24 cellular contexts compared by ENCODE assay signal in genomic region chr17:15900871-15901270, GRCh38.
DNase-seq lines count a peak whose midpoint lies in the region; ATAC-seq and TF ChIP-seq lines count a peak whose summit lies in the region.
"Had no signal": no experiment of that assay in that cellular context is flagged by ENCODE, and none has a peak within 500 bp of the region (broad histone marks: within the 10 kb centered on the region; RNA-seq: fewer than 3 reads in every experiment).

No MANE protein-coding gene starts in this region.

- no peak overlapping the region for H3K4me3 Mint-ChIP-seq in stimulated activated naive B cell treated with anti-CD40 and anti-IgM and Interleukin-4, amounts not matched to agents 10 μg/mL and 1 μg/mL and 100 μg/mL, for 72 hours
- H3K4me3 Mint-ChIP-seq: activated CD4-positive, alpha-beta memory T cell treated with anti-CD3 and anti-CD28 coated beads, Interleukin-2, amount 10 ng/mL, durations not matched to agents 7 days and 5 days; CD14-positive monocyte; memory B cell; natural killer cell; WTC11 had no signal

- H3K36me3 Mint-ChIP-seq in stimulated activated naive B cell treated with anti-CD40 and anti-IgM and Interleukin-4, amounts not matched to agents 10 μg/mL and 1 μg/mL and 100 μg/mL, for 72 hours = no peaks in the 10 kb centered on the region
- H3K36me3 Mint-ChIP-seq: CD14-positive monocyte, memory B cell, natural killer cell, WTC11 had no signal

- no peak for TF ChIP-seq CTCF in GM20000 (IDR thresholded peaks at IDR 0.05; ENCODE audit: extremely low read depth, missing control alignments)

- H3K4me1 Mint-ChIP-seq in stimulated activated naive B cell treated with anti-CD40 and anti-IgM and Interleukin-4, amounts not matched to agents 10 μg/mL and 1 μg/mL and 100 μg/mL, for 72 hours = peaks cover 11 to 14% of the 10 kb centered on the region in 2 donors
- H3K4me1 Mint-ChIP-seq: WTC11 had no signal

- peak; percentile 79 for ATAC-seq in HG03196 (IDR thresholded peaks at IDR 0.05; ENCODE audit: unreplicated experiment)
- peak; percentile 76 to 92 for ATAC-seq in stimulated activated naive B cell treated with anti-CD40 and anti-IgM and Interleukin-4, amounts not matched to agents 10 μg/mL and 1 μg/mL and 100 μg/mL, for 72 hours (replicated peaks)
- ATAC-seq in GM18505 (IDR thresholded peaks at IDR 0.05; ENCODE audit: unreplicated experiment) = no peak
- ATAC-seq: natural killer cell, WTC11 had no signal

- no peak for TF ChIP-seq POLR2A in GM18505 (IDR thresholded peaks at IDR 0.05; ENCODE audit: borderline replicate concordance, extremely low read depth, insufficient read depth, insufficient read length)

- peaks cover 4 to 6% of the 10 kb centered on the region in 2 donors for H3K27me3 Mint-ChIP-seq in stimulated activated naive B cell treated with anti-CD40 and anti-IgM and Interleukin-4, amounts not matched to agents 10 μg/mL and 1 μg/mL and 100 μg/mL, for 72 hours
- H3K27me3 Mint-ChIP-seq: memory B cell had no signal

- peak; percentile 10 for DNase-seq in NCI-H2107 treated with DMSO at 0.1 percent for 48 hours (lab: John Stamatoyannopoulos, UW; ENCODE audit: unreplicated experiment)
- DNase-seq in NCI-H2107 (lab: John Stamatoyannopoulos, UW) = no peak
- DNase-seq in SW480 (ENCODE audit: low spot score) = peak; percentile 29
- DNase-seq in stimulated activated naive B cell treated with anti-CD40 and anti-IgM and Interleukin-4, amounts not matched to agents 10 μg/mL and 1 μg/mL and 100 μg/mL, for 72 hours = no peak
- DNase-seq in GM20000 (ENCODE audit: low spot score) = no peak
- DNase-seq in activated CD4-positive, alpha-beta T cell treated with anti-CD3 and anti-CD28 coated beads, Interleukin-2, amount 50 U/mL, for 48 hours = no peak
- DNase-seq: activated CD4-positive, alpha-beta memory T cell treated with anti-CD3 and anti-CD28 coated beads, Interleukin-2, amount 10 ng/mL, durations not matched to agents 7 days and 5 days; activated naive CD4-positive, alpha-beta T cell; activated T-cell treated with anti-CD3 and anti-CD28 coated beads, Interleukin-2, amount 50 U/mL, for 1 hour; amniotic stem cell; DMS 273 treated with DMSO at 0.1 percent for 48 hours; foreskin melanocyte; H7; IMR-90; MG63; natural killer cell; NCI-H524; stimulated activated CD4-positive, alpha-beta T cell treated with anti-CD3 and anti-CD28 coated beads, Interleukin-4, amount 100 ng/mL, for 1 hour; T-helper 2 cell had no signal

- H3K27ac Mint-ChIP-seq in stimulated activated naive B cell treated with anti-CD40 and anti-IgM and Interleukin-4, amounts not matched to agents 10 μg/mL and 1 μg/mL and 100 μg/mL, for 72 hours = no peak overlapping the region
- H3K27ac Mint-ChIP-seq: activated CD4-positive, alpha-beta memory T cell treated with anti-CD3 and anti-CD28 coated beads, Interleukin-2, amount 10 ng/mL, durations not matched to agents 7 days and 5 days; CD14-positive monocyte; memory B cell; natural killer cell; WTC11 had no signal

- peaks cover 2 to 4% of the 10 kb centered on the region in 2 donors for H3K9me3 Mint-ChIP-seq in stimulated activated naive B cell treated with anti-CD40 and anti-IgM and Interleukin-4, amounts not matched to agents 10 μg/mL and 1 μg/mL and 100 μg/mL, for 72 hours
- H3K9me3 Mint-ChIP-seq: memory B cell, natural killer cell had no signal

Comparison
In these comparisons a context has a peak if more than half of its experiments do, and no peak if none do; other contexts are left out.
1. DNase-seq: peak in NCI-H2107 treated with DMSO at 0.1 percent for 48 hours (single experiment) and SW480 (single experiment); none in NCI-H2107 (single experiment), stimulated activated naive B cell treated with anti-CD40 and anti-IgM and Interleukin-4, amounts not matched to agents 10 μg/mL and 1 μg/mL and 100 μg/mL, for 72 hours (single experiment), GM20000 (single experiment) and activated CD4-positive, alpha-beta T cell treated with anti-CD3 and anti-CD28 coated beads, Interleukin-2, amount 50 U/mL, for 48 hours (0 of 2).